In genomic region chr9:137178939-137179630, GRCh38 we compare ENCODE assay signal across 31 cellular contexts. TPM values are rescaled to one million over a fixed set of nuclear protein-coding genes. Genes with fewer than 3 reads are reported as not detected.
"Had no signal": no experiment of that assay in that cellular context is flagged by ENCODE, and none has a peak within 500 bp of the region (broad histone marks: within the 10 kb centered on the region; RNA-seq: fewer than 3 reads in every experiment).

No MANE protein-coding gene starts in this region.

- H3K27me3 Mint-ChIP-seq: activated CD4-positive, alpha-beta T cell treated with anti-CD3 and anti-CD28 coated beads, Interleukin-2, amount 10 ng/mL, durations not matched to agents 24 days and 14 days; activated naive CD8-positive, alpha-beta T cell had no signal

- H3K27ac ChIP-seq: breast epithelium, Peyer's patch, SJSA1 had no signal

- H3K27me3 ChIP-seq: adrenal gland, breast epithelium, Peyer's patch, SJSA1 had no signal

- H3K4me1 Mint-ChIP-seq: activated CD8-positive, alpha-beta memory T cell treated with anti-CD3 and anti-CD28 coated beads, Interleukin-2, amount 10 ng/mL, durations not matched to agents 7 days and 5 days; WTC11 had no signal

- H3K9me3 Mint-ChIP-seq: activated CD4-positive, alpha-beta T cell treated with anti-CD3 and anti-CD28 coated beads, Interleukin-2, amount 10 ng/mL, durations not matched to agents 24 days and 14 days; activated T-cell treated with anti-CD3 and anti-CD28 coated beads, Interleukin-2, amount 50 U/mL, for 24 hours; activated T-helper 1 cell treated with anti-CD3 and anti-CD28 coated beads, Interleukin-12 subunit alpha, Interleukin-12 subunit beta, Interleukin-2, Interleukin-4 antibody, amounts not matched to agents 30 ng/mL and 10 ng/mL and 1 ng/mL, durations not matched to agents 14 hours and 24 hours and 36 hours; T-helper 2 cell treated with Interferon-gamma antibody and Interleukin-4, amounts not matched to agents 5 μg/mL and 100 μg/mL, for 36 hours; WTC11 had no signal

- H3K4me3 Mint-ChIP-seq: activated CD4-positive, alpha-beta T cell treated with anti-CD3 and anti-CD28 coated beads, Interleukin-2, amount 10 ng/mL, durations not matched to agents 24 days and 14 days; activated CD8-positive, alpha-beta memory T cell treated with anti-CD3 and anti-CD28 coated beads, Interleukin-2, amount 10 ng/mL, durations not matched to agents 7 days and 5 days; activated naive CD8-positive, alpha-beta T cell; activated T-cell treated with anti-CD3 and anti-CD28 coated beads, Interleukin-2, amount 50 U/mL, for 24 hours; activated T-helper 1 cell treated with anti-CD3 and anti-CD28 coated beads, Interleukin-12 subunit alpha, Interleukin-12 subunit beta, Interleukin-2, Interleukin-4 antibody, amounts not matched to agents 30 ng/mL and 10 ng/mL and 1 ng/mL, durations not matched to agents 14 hours and 24 hours and 36 hours; T-helper 2 cell treated with Interferon-gamma antibody and Interleukin-4, amounts not matched to agents 5 μg/mL and 100 μg/mL, for 36 hours; WTC11 had no signal

- H3K36me3 Mint-ChIP-seq: activated naive CD8-positive, alpha-beta T cell had no signal

- H3K4me1 ChIP-seq: breast epithelium had no signal

- ATAC-seq: activated CD8-positive, alpha-beta memory T cell treated with anti-CD3 and anti-CD28 coated beads, Interleukin-2, amount 10 ng/mL, durations not matched to agents 7 days and 5 days; SK-N-SH treated with all-trans-retinoic acid at 6 μM for 48 hours; WTC11 had no signal

- DNase-seq: activated CD4-positive, alpha-beta T cell treated with anti-CD3 and anti-CD28 coated beads for 1 hour; activated CD4-positive, alpha-beta T cell treated with anti-CD3 and anti-CD28 coated beads, Interleukin-2, amount 10 ng/mL, durations not matched to agents 24 days and 14 days; activated CD4-positive, alpha-beta T cell treated with anti-CD3 and anti-CD28 coated beads, Interleukin-2, amount 50 U/mL, for 48 hours; activated CD8-positive, alpha-beta memory T cell treated with anti-CD3 and anti-CD28 coated beads, Interleukin-2, amount 10 ng/mL, durations not matched to agents 7 days and 5 days; activated effector memory CD4-positive, alpha-beta T cell treated with Interleukin-2 at 50 U/mL for 16 hours; activated naive CD4-positive, alpha-beta T cell; activated T-cell treated with anti-CD3 and anti-CD28 coated beads, Interleukin-2, amount 50 U/mL, for 24 hours; anterior cingulate cortex; caudate nucleus; KBM-7; NCI-H1048; NCI-H1417; NCI-H1694; NCI-H2029 treated with DMSO at 0.1 percent for 48 hours; NCI-H446; NCI-H524; Peyer's patch; SHP77; SW 1271 had no signal

- H3K9me3 ChIP-seq: adrenal gland, breast epithelium, Peyer's patch, SJSA1 had no signal

- H3K27ac Mint-ChIP-seq: activated CD4-positive, alpha-beta T cell treated with anti-CD3 and anti-CD28 coated beads, Interleukin-2, amount 10 ng/mL, durations not matched to agents 24 days and 14 days; activated CD8-positive, alpha-beta memory T cell treated with anti-CD3 and anti-CD28 coated beads, Interleukin-2, amount 10 ng/mL, durations not matched to agents 7 days and 5 days; activated naive CD8-positive, alpha-beta T cell; activated T-cell treated with anti-CD3 and anti-CD28 coated beads, Interleukin-2, amount 50 U/mL, for 24 hours; activated T-helper 1 cell treated with anti-CD3 and anti-CD28 coated beads, Interleukin-12 subunit alpha, Interleukin-12 subunit beta, Interleukin-2, Interleukin-4 antibody, amounts not matched to agents 30 ng/mL and 10 ng/mL and 1 ng/mL, durations not matched to agents 14 hours and 24 hours and 36 hours; T-helper 2 cell treated with Interferon-gamma antibody and Interleukin-4, amounts not matched to agents 5 μg/mL and 100 μg/mL, for 36 hours; WTC11 had no signal

- H3K4me3 ChIP-seq: adrenal gland, breast epithelium, Peyer's patch, SJSA1 had no signal

RNA-seq across cellular contexts. Expression of gene TMEM210, which starts 7.2 kb away (rescaled TPM):
- total RNA-seq: activated CD4-positive, alpha-beta T cell treated with anti-CD3 and anti-CD28 coated beads, Interleukin-2, amount 10 ng/mL, durations not matched to agents 24 days and 14 days; activated CD8-positive, alpha-beta memory T cell treated with anti-CD3 and anti-CD28 coated beads, Interleukin-2, amount 10 ng/mL, durations not matched to agents 7 days and 5 days; activated T-helper 1 cell treated with anti-CD3 and anti-CD28 coated beads, Interleukin-12 subunit alpha, Interleukin-12 subunit beta, Interleukin-2, Interleukin-4 antibody, amounts not matched to agents 30 ng/mL and 10 ng/mL and 1 ng/mL, durations not matched to agents 14 hours and 24 hours and 36 hours; adrenal gland; breast epithelium; chondrocyte; LHCN-M2; M059J; Peyer's patch; SJSA1; T-helper 1 cell treated with Interleukin-12 subunit alpha and Interleukin-12 subunit beta and Interleukin-4 antibody, amounts not matched to agents 30 ng/mL and 1 ng/mL, for 36 hours; WTC11 had no signal
- polyA plus RNA-seq: adrenal gland had no signal

RNA-seq across cellular contexts. Expression of gene LRRC26, which starts 9.2 kb away (rescaled TPM):
- total RNA-seq: activated CD4-positive, alpha-beta T cell treated with anti-CD3 and anti-CD28 coated beads, Interleukin-2, amount 10 ng/mL, durations not matched to agents 24 days and 14 days; adrenal gland; chondrocyte; LHCN-M2; M059J; SJSA1; T-helper 1 cell treated with Interleukin-12 subunit alpha and Interleukin-12 subunit beta and Interleukin-4 antibody, amounts not matched to agents 30 ng/mL and 1 ng/mL, for 36 hours had no signal
- polyA plus RNA-seq: adrenal gland had no signal
